Comparison of ENCODE assay signal across 19 cellular contexts in the genomic region with DNA sequence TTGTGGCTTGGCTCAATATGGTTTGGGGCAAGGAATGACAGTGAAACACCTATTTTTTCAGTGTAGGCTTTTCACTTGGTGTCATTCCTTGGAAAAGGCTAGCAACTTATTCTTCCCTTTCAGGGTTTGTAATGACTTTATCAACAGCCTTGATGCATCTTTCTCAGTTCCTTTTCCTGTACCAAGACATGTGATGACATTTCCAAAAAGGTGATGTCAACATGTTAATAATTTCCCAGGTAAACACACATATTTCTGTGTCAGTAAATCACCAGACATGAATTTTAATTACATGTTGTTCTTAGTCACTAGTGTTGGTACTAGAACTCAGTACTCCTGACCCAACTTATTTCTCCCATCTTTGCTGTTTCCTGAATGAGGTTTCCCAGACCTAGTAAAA.
DNase-seq lines count a peak whose midpoint lies in the region; ATAC-seq lines count a peak whose summit lies in the region.
"Had no signal": no experiment of that assay in that cellular context is flagged by ENCODE, and none has a peak within 500 bp of the region (broad histone marks: within the 10 kb centered on the region; RNA-seq: fewer than 3 reads in every experiment).

No MANE protein-coding gene starts in this region.

- intact Hi-C loops in posterior cingulate gyrus (cut with DNase I): no loop called here

- no peak for DNase-seq in activated CD4-positive, CD25-positive, alpha-beta regulatory T cell (lab: John Stamatoyannopoulos, UW)
- DNase-seq in T-helper 2 cell (no peak), posterior cingulate gyrus (no peak)
- DNase-seq: DMS53, GOT3, HFFc6, NCI-H1048, NCI-H1417, NCI-H1694 treated with DMSO at 0.1 percent for 48 hours, NCI-H2171 treated with DMSO at 0.1 percent for 48 hours, NCI-H524, NCI-H774, SIG-M5, T1000 had no signal

- peak; percentile 72 for ATAC-seq in GM18511 (IDR thresholded peaks at IDR 0.05; ENCODE audit: unreplicated experiment)
- peak; percentile 61 for ATAC-seq in GM19463 (IDR thresholded peaks at IDR 0.05; ENCODE audit: unreplicated experiment)
- peak; percentile 64 for ATAC-seq in HG03139 (IDR thresholded peaks at IDR 0.05; ENCODE audit: unreplicated experiment)
- ATAC-seq in HG03457 (IDR thresholded peaks at IDR 0.05; ENCODE audit: unreplicated experiment): peak; percentile 54
- ATAC-seq in HG03442 (IDR thresholded peaks at IDR 0.05; ENCODE audit: unreplicated experiment): no peak
